ENCODE assay signal across 9 cellular contexts in genomic region chr19:46085888-46086287, GRCh38. TPM values are rescaled to one million over a fixed set of nuclear protein-coding genes. Genes with fewer than 3 reads are reported as not detected.
"Had no signal": no experiment of that assay in that cellular context is flagged by ENCODE, and none has a peak within 500 bp of the region (broad histone marks: within the 10 kb centered on the region; RNA-seq: fewer than 3 reads in every experiment).

No MANE protein-coding gene starts in this region.

- H3K27ac Mint-ChIP-seq: IgD-negative memory B cell had no signal

- H3K4me3 Mint-ChIP-seq: IgD-negative memory B cell had no signal

- H3K4me1 Mint-ChIP-seq: IgD-negative memory B cell had no signal

- DNase-seq: IMR-90, KBM-7, KG1 had no signal

- H3K9ac ChIP-seq: KMS-11 had no signal

- H3K4me2 ChIP-seq: KMS-11 had no signal

- FAIRE-seq: HTR-8/SVneo had no signal

- H3K27ac ChIP-seq: HL-60, KMS-11 had no signal

RNA-seq across cellular contexts. Expression of gene IGFL3, which starts 38.6 kb away (rescaled TPM):
- total RNA-seq: HT-29, IMR-90 had no signal
- polyA plus RNA-seq: IgD-negative memory B cell, IMR-90 had no signal

RNA-seq across cellular contexts. Expression of gene IGFL4, which starts 45.1 kb away (rescaled TPM):
- total RNA-seq: HT1080, IMR-90 had no signal
- polyA plus RNA-seq: IgD-negative memory B cell, IMR-90 had no signal
